Comparison of ENCODE assay signal across 8 cellular contexts in genomic region chr21:42841916-42842655, GRCh38. TPM values are rescaled to one million over a fixed set of nuclear protein-coding genes. Genes with fewer than 3 reads are reported as not detected.
DNase-seq lines count a peak whose midpoint lies in the region; ATAC-seq, FAIRE-seq and TF ChIP-seq lines count a peak whose summit lies in the region.
"Not testable (repeated sequence)": the region's sequence is repeated elsewhere in the genome, so short reads cannot be mapped to it uniquely, and the experiment has no call there.

No MANE protein-coding gene starts in this region.

- not testable (repeated sequence) for H3K27me3 ChIP-seq in BE2C; WERI-Rb-1 (ENCODE audit: insufficient read depth, low read depth, severe bottlenecking); endodermal cell (ENCODE audit: control insufficient read depth, insufficient read depth, low read length, poor library complexity, severe bottlenecking)

- not testable (repeated sequence) for ATAC-seq in activated T-cell treated with anti-CD3 and anti-CD28 coated beads, Interleukin-2, amount 50 U/mL, for 4 hours

- FAIRE-seq in urothelium cell line (lab: Jason Lieb, UNC), result peak; percentile 74

- peaks cover 42% of the 10 kb centered on the region for H3K36me3 Mint-ChIP-seq in activated T-cell treated with anti-CD3 and anti-CD28 coated beads, Interleukin-2, amount 50 U/mL, for 4 hours (ENCODE audit: insufficient read depth)
- H3K36me3 Mint-ChIP-seq in endodermal cell (ENCODE audit: low read depth), result peaks cover 54% of the 10 kb centered on the region

- H3K36me3 ChIP-seq in BE2C (peaks cover 77% of the 10 kb centered on the region), WERI-Rb-1 (peaks cover 77% of the 10 kb centered on the region), endodermal cell (ENCODE audit: control insufficient read depth, insufficient read depth, low read length) (peaks cover 68% of the 10 kb centered on the region)

- H3K27ac Mint-ChIP-seq in endodermal cell, result not testable (repeated sequence)

- H3K9me3 ChIP-seq in BE2C; WERI-Rb-1 (ENCODE audit: severe bottlenecking); endodermal cell (ENCODE audit: control insufficient read depth, low read length): not testable (repeated sequence)

- not testable (repeated sequence) for TF ChIP-seq CTCF in BE2C (IDR thresholded peaks at IDR 0.05; ENCODE audit: low read depth, low read length); WERI-Rb-1 (IDR thresholded peaks at IDR 0.05; ENCODE audit: low read depth, low read length); endodermal cell (conservative IDR thresholded peaks at IDR 0.05)

- H3K4me3 Mint-ChIP-seq in activated T-cell treated with anti-CD3 and anti-CD28 coated beads, Interleukin-2, amount 50 U/mL, for 4 hours; endodermal cell: not testable (repeated sequence)

- DNase-seq in BE2C (peak; percentile 4), WERI-Rb-1 (peak; percentile 6), endodermal cell (peak; percentile 28), islet precursor cell (peak; percentile 45), mesenteric fat pad (ENCODE audit: low spot score) (peak; percentile 51)
- peak; percentile 3 for DNase-seq in activated T-cell treated with anti-CD3 and anti-CD28 coated beads, Interleukin-2, amount 50 U/mL, for 4 hours
- peak; percentile 14 for DNase-seq in stimulated activated CD8-positive, alpha-beta memory T cell treated with anti-CD3 and anti-CD28 coated beads, Interleukin-4, amount 100 ng/mL, for 48 hours
- DNase-seq in urothelium cell line (ENCODE audit: low spot score), result not testable (repeated sequence)

- H3K4me1 ChIP-seq in BE2C; endodermal cell (ENCODE audit: control insufficient read depth, insufficient read depth, low read length): not testable (repeated sequence)

- not testable (repeated sequence) for H3K9ac ChIP-seq in endodermal cell (ENCODE audit: extremely low read depth, low read length, poor library complexity, severe bottlenecking)

- WGBS in endodermal cell (ENCODE audit: insufficient coverage in 1 of 2, insufficient read length in 1 of 2), 2 experiments, result 95 to 100% methylated on average over 5 to 15 of the region's 22 CpGs

- H3K9me3 Mint-ChIP-seq in activated T-cell treated with anti-CD3 and anti-CD28 coated beads, Interleukin-2, amount 50 U/mL, for 4 hours; endodermal cell: not testable (repeated sequence)

- H3K27me3 Mint-ChIP-seq in activated T-cell treated with anti-CD3 and anti-CD28 coated beads, Interleukin-2, amount 50 U/mL, for 4 hours (ENCODE audit: low read depth); endodermal cell (ENCODE audit: insufficient read depth): not testable (repeated sequence)

- H3K4me1 Mint-ChIP-seq in activated T-cell treated with anti-CD3 and anti-CD28 coated beads, Interleukin-2, amount 50 U/mL, for 4 hours (ENCODE audit: low read depth); endodermal cell: not testable (repeated sequence)

- not testable (repeated sequence) for H3K4me3 ChIP-seq in BE2C (ENCODE audit: low read depth, low read length); WERI-Rb-1 (ENCODE audit: low read depth, low read length); endodermal cell (ENCODE audit: low read length)

- H3K27ac ChIP-seq in WERI-Rb-1; endodermal cell (ENCODE audit: low read depth, low read length): not testable (repeated sequence)

RNA-seq across cellular contexts. Expression of gene WDR4, which starts 37.3 kb away (rescaled TPM):
- 40.9 TPM for polyA plus RNA-seq in BE2C (2012; ENCODE audit: insufficient read depth, insufficient read length, low read depth)
- total RNA-seq in activated T-cell treated with anti-CD3 and anti-CD28 coated beads, Interleukin-2, amount 50 U/mL, for 4 hours, result 10 to 100 TPM; 66.9 to 88.9 (median 86.2) TPM
- total RNA-seq in endodermal cell, result 10 to 100 TPM; 26.7 to 33.5 TPM
- polyA plus RNA-seq in endodermal cell (2013, experiment 1 of 2), result 9.5 TPM
- polyA plus RNA-seq in endodermal cell (2013, experiment 2 of 2), result 9.6 TPM
- 18.6 TPM for total RNA-seq in mesenteric fat pad

RNA-seq across cellular contexts. Expression of gene NDUFV3, which starts 51.0 kb away (rescaled TPM):
- 50.6 TPM for polyA plus RNA-seq in BE2C (2012; ENCODE audit: insufficient read depth, insufficient read length, low read depth)
- 10 to 100 TPM; 18.6 to 26.6 (median 20.6) TPM for total RNA-seq in activated T-cell treated with anti-CD3 and anti-CD28 coated beads, Interleukin-2, amount 50 U/mL, for 4 hours
- total RNA-seq in endodermal cell (10 to 100 TPM; 25.8 to 27.2 TPM), mesenteric fat pad (40.8 TPM)
- polyA plus RNA-seq in endodermal cell (2013, experiment 1 of 2), result 23.5 TPM
- polyA plus RNA-seq in endodermal cell (2013, experiment 2 of 2), result 24.3 TPM
